ENCODE assay signal across 13 cellular contexts in the genomic region with DNA sequence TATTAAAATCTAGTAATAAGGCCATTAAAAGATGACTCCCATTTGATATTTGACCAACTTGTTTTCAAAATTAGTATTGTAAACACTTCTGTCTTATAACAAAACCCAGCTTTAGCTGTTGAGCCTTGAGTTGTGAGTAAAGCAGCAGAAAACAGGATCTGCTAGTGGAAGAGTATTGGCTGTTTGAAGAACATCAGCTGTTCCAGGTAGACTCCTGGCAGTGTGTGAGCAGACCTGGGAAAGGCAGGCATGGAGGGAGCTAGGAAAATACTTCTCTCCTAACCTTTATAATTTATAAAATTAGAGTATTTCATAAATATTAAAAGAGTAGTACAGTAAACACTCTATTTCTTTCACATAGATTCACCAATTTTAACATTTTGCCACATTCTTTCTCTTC. TPM values are rescaled to one million over a fixed set of nuclear protein-coding genes. Genes with fewer than 3 reads are reported as not detected.
DNase-seq lines count a peak whose midpoint lies in the region; ATAC-seq and TF ChIP-seq lines count a peak whose summit lies in the region.
"Had no signal": no experiment of that assay in that cellular context is flagged by ENCODE, and none has a peak within 500 bp of the region (broad histone marks: within the 10 kb centered on the region; RNA-seq: fewer than 3 reads in every experiment).

No MANE protein-coding gene starts in this region.

- POLR2A ChIA-PET in WTC11 (lab: Charles Lee) (no interaction called here), SK-N-SH (lab: Yijun Ruan, JAX) (interaction anchor here (1.4 kb wide), 1 partner anchor 29 kb away, joined by 5 read pairs; a partner anchor contains a TSS), GM10248 (lab: Yijun Ruan, JAX) (no interaction called here)

- DNase-seq in activated naive CD4-positive, alpha-beta T cell (lab: John Stamatoyannopoulos, UW), result no peak
- no peak for DNase-seq in WTC11 (ENCODE audit: low spot score)
- no peak for DNase-seq in memory B cell (ENCODE audit: low spot score in 2 of 2)
- no peak for DNase-seq in type B pancreatic cell (ENCODE audit: extremely low spot score, unreplicated experiment)
- no peak for DNase-seq in SK-N-SH
- DNase-seq in T1000 (lab: John Stamatoyannopoulos, UW), result no peak
- DNase-seq in GM10248 (ENCODE audit: extremely low spot score), result no peak
- DNase-seq: activated CD8-positive, alpha-beta memory T cell treated with anti-CD3 and anti-CD28 coated beads, Interleukin-2, amount 10 ng/mL, durations not matched to agents 7 days and 5 days; kidney; NCI-H1105 treated with DMSO at 0.1 percent for 48 hours; NK-92 treated with Interleukin-12 subunit alpha and Interleukin-12 subunit beta, amount 100 ng/mL, for 24 hours; SJCRH30 had no signal

- no peaks in the 10 kb centered on the region for H3F3A ChIP-seq in SK-N-SH (replicated peaks; ENCODE audit: insufficient read depth)

- peaks cover 0 to 1% of the 10 kb centered on the region in 2 experiments for H3K36me3 ChIP-seq in SK-N-SH (replicated peaks in 1 of 2; ENCODE audit: control insufficient read depth in 1 of 2, insufficient read depth in 2 of 2, low read length in 1 of 2)
- H3K36me3 ChIP-seq: SJCRH30 had no signal

- no peak for TF ChIP-seq CTCF in WTC11 (IDR thresholded peaks at IDR 0.05)
- TF ChIP-seq CTCF in type B pancreatic cell (conservative IDR thresholded peaks at IDR 0.05), result no peak
- no peak for TF ChIP-seq CTCF in SK-N-SH (IDR thresholded peaks at IDR 0.05)
- no peak for TF ChIP-seq CTCF in GM10248 (IDR thresholded peaks at IDR 0.05; ENCODE audit: control extremely low read depth, extremely low read depth, low read depth, missing control alignments)

- H4K20me1 ChIP-seq in SK-N-SH (ENCODE audit: insufficient read depth), result peaks cover 42% of the 10 kb centered on the region

- H3K79me2 ChIP-seq in SK-N-SH (ENCODE audit: insufficient read depth), result peaks cover 76% of the 10 kb centered on the region

- TF ChIP-seq EP300 in SK-N-SH (IDR thresholded peaks at IDR 0.05; ENCODE audit: borderline replicate concordance in 1 of 2, low read depth in 1 of 2, low read length in 1 of 2), result no peak

- no peak overlapping the region for H3K4me3 Mint-ChIP-seq in activated naive CD4-positive, alpha-beta T cell treated with anti-CD3 and anti-CD28 coated beads, Interleukin-2, amount 50 U/mL, for 24 hours
- no peak overlapping the region for H3K4me3 Mint-ChIP-seq in WTC11
- H3K4me3 Mint-ChIP-seq in memory B cell, result no peak overlapping the region
- H3K4me3 Mint-ChIP-seq in type B pancreatic cell, result no peak overlapping the region
- H3K4me3 Mint-ChIP-seq: activated CD8-positive, alpha-beta memory T cell treated with anti-CD3 and anti-CD28 coated beads, Interleukin-2, amount 10 ng/mL, durations not matched to agents 7 days and 5 days had no signal

- CTCF ChIA-PET in WTC11 (lab: Charles Lee), result no interaction called here
- CTCF ChIA-PET in SK-N-SH (lab: Yijun Ruan, JAX), result interaction anchor here (0.8 to 1.0 kb wide), 2 partner anchors 77 to 164 kb away, joined by 3 read pairs; no protein-coding TSS in a partner anchor
- CTCF ChIA-PET in GM10248 (lab: Yijun Ruan, JAX), result interaction anchor here (0.6 to 2.0 kb wide), 5 partner anchors 7 to 116 kb away, joined by 3 to 7 read pairs (median 5); no protein-coding TSS in a partner anchor

- peak overlapping the region in 1 of 2 experiments; percentile 91; a peak in 2 of 4 replicates for H3K27ac ChIP-seq in SK-N-SH (ENCODE audit: low read depth in 2 of 2, low read length in 1 of 2)
- H3K27ac ChIP-seq: SJCRH30 had no signal

- H2AFZ ChIP-seq in SK-N-SH (ENCODE audit: low read depth), result no peak overlapping the region

- H3K9me3 Mint-ChIP-seq in activated naive CD4-positive, alpha-beta T cell treated with anti-CD3 and anti-CD28 coated beads, Interleukin-2, amount 50 U/mL, for 24 hours, result no peaks in the 10 kb centered on the region
- peaks cover 13% of the 10 kb centered on the region for H3K9me3 Mint-ChIP-seq in WTC11
- no peaks in the 10 kb centered on the region for H3K9me3 Mint-ChIP-seq in memory B cell
- no peaks in the 10 kb centered on the region for H3K9me3 Mint-ChIP-seq in type B pancreatic cell

- H3K27me3 Mint-ChIP-seq in activated naive CD4-positive, alpha-beta T cell treated with anti-CD3 and anti-CD28 coated beads, Interleukin-2, amount 50 U/mL, for 24 hours, result no peaks in the 10 kb centered on the region
- H3K27me3 Mint-ChIP-seq in WTC11 (ENCODE audit: low read depth) (no peaks in the 10 kb centered on the region), memory B cell (no peaks in the 10 kb centered on the region), type B pancreatic cell (no peaks in the 10 kb centered on the region)
- H3K27me3 Mint-ChIP-seq: activated CD8-positive, alpha-beta memory T cell treated with anti-CD3 and anti-CD28 coated beads, Interleukin-2, amount 10 ng/mL, durations not matched to agents 7 days and 5 days had no signal

- H3K4me2 ChIP-seq in SK-N-SH, result no peak overlapping the region

- peaks cover 59% of the 10 kb centered on the region for H3K4me1 Mint-ChIP-seq in activated naive CD4-positive, alpha-beta T cell treated with anti-CD3 and anti-CD28 coated beads, Interleukin-2, amount 50 U/mL, for 24 hours
- peaks cover 26% of the 10 kb centered on the region for H3K4me1 Mint-ChIP-seq in WTC11
- peaks cover 25% of the 10 kb centered on the region for H3K4me1 Mint-ChIP-seq in memory B cell
- peaks cover 25% of the 10 kb centered on the region for H3K4me1 Mint-ChIP-seq in type B pancreatic cell (ENCODE audit: unreplicated experiment)

- H3K9ac ChIP-seq in SK-N-SH, result no peak overlapping the region

- no peak overlapping the region for H3K4me3 ChIP-seq in SK-N-SH (ENCODE audit: low read depth in 2 of 2, low read length in 1 of 2)
- H3K4me3 ChIP-seq: SJCRH30 had no signal

- no peaks in the 10 kb centered on the region for H3K9me2 ChIP-seq in SK-N-SH

- no peaks in the 10 kb centered on the region for H3K9me3 ChIP-seq in SK-N-SH
- H3K9me3 ChIP-seq: SJCRH30 had no signal

- H3K27me3 ChIP-seq in SK-N-SH (ENCODE audit: insufficient read depth), result no peaks in the 10 kb centered on the region
- H3K27me3 ChIP-seq: SJCRH30 had no signal

- TF ChIP-seq RAD21 in SK-N-SH (IDR thresholded peaks at IDR 0.05; ENCODE audit: low read length), result no peak

- peaks cover 12% of the 10 kb centered on the region for H3K36me3 Mint-ChIP-seq in activated naive CD4-positive, alpha-beta T cell treated with anti-CD3 and anti-CD28 coated beads, Interleukin-2, amount 50 U/mL, for 24 hours
- H3K36me3 Mint-ChIP-seq in WTC11 (peaks cover 8% of the 10 kb centered on the region; the same call in 1 of the 2 replicates), memory B cell (peaks cover 10% of the 10 kb centered on the region), type B pancreatic cell (peaks cover 15% of the 10 kb centered on the region)

- ATAC-seq in WTC11 (no peak), memory B cell (ENCODE audit: low read depth) (no peak)
- ATAC-seq: activated CD8-positive, alpha-beta memory T cell treated with anti-CD3 and anti-CD28 coated beads, Interleukin-2, amount 10 ng/mL, durations not matched to agents 7 days and 5 days had no signal

- peak overlapping the region; percentile 26 for H3K27ac Mint-ChIP-seq in activated naive CD4-positive, alpha-beta T cell treated with anti-CD3 and anti-CD28 coated beads, Interleukin-2, amount 50 U/mL, for 24 hours
- H3K27ac Mint-ChIP-seq in WTC11, result peak overlapping the region; percentile 82; the same call in 1 of the 2 replicates
- H3K27ac Mint-ChIP-seq in memory B cell, result peak overlapping the region; percentile 94
- H3K27ac Mint-ChIP-seq in type B pancreatic cell, result peak overlapping the region; percentile 2
- H3K27ac Mint-ChIP-seq: activated CD8-positive, alpha-beta memory T cell treated with anti-CD3 and anti-CD28 coated beads, Interleukin-2, amount 10 ng/mL, durations not matched to agents 7 days and 5 days had no signal

- peaks cover 16 to 21% of the 10 kb centered on the region in 2 experiments; a peak in 3 of 4 replicates for H3K4me1 ChIP-seq in SK-N-SH (ENCODE audit: control insufficient read depth in 1 of 2, insufficient read depth in 2 of 2, low read depth in 1 of 2, low read length in 1 of 2)
- H3K4me1 ChIP-seq: SJCRH30 had no signal

TF ChIP-seq in WTC11, 78 proteins besides CTCF, POLR2A, EP300 and RAD21 (continues in another document):
- TF ChIP-seq KAT7 (CRISPR knock-in tag; IDR thresholded peaks at IDR 0.05; ENCODE audit: borderline replicate concordance) (no peak), ZNF416 (CRISPR knock-in tag; IDR thresholded peaks at IDR 0.05) (no peak), CREM (CRISPR knock-in tag; IDR thresholded peaks at IDR 0.05) (no peak), FOXK1 (CRISPR knock-in tag; IDR thresholded peaks at IDR 0.05) (no peak)
- TF ChIP-seq, protein P1, sequence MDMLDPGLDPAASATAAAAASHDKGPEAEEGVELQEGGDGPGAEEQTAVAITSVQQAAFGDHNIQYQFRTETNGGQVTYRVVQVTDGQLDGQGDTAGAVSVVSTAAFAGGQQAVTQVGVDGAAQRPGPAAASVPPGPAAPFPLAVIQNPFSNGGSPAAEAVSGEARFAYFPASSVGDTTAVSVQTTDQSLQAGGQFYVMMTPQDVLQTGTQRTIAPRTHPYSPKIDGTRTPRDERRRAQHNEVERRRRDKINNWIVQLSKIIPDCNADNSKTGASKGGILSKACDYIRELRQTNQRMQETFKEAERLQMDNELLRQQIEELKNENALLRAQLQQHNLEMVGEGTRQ (CRISPR knock-in tag; IDR thresholded peaks at IDR 0.05), result no peak

TF ChIP-seq in SK-N-SH, 30 proteins besides CTCF, POLR2A, EP300 and RAD21:
- TF ChIP-seq GABPA (IDR thresholded peaks at IDR 0.05; ENCODE audit: low read depth) (no peak), SMC3 (IDR thresholded peaks at IDR 0.05; ENCODE audit: low read depth, low read length) (no peak), GATA2 (CRISPR knock-in tag; IDR thresholded peaks at IDR 0.05) (no peak), RFX5 (IDR thresholded peaks at IDR 0.05; ENCODE audit: low read length) (no peak), CHD2 (IDR thresholded peaks at IDR 0.05; ENCODE audit: low read length, partially characterized antibody) (no peak)

RNA-seq across cellular contexts. Expression of a gene that starts 29.0 kb away (rescaled TPM):
- 18.5 to 24.2 TPM (median 19.8 TPM) in 3 replicates for total RNA-seq in WTC11 (2021)
- 21.5 and 48.3 TPM in 2 replicates for total RNA-seq in type B pancreatic cell (ENCODE audit: low replicate concordance)
- 4.3 and 4.6 TPM in 2 replicates for polyA plus RNA-seq in SK-N-SH (2012; rRNA removed)
- polyA plus RNA-seq in SK-N-SH (2012; cell fraction: cytosol; rRNA removed), result 5.8 and 6.1 TPM in 2 replicates
- 11.5 and 13.6 TPM in 2 replicates for polyA plus RNA-seq in SK-N-SH (2012; cell fraction: nucleus; rRNA removed)

Comparison
In these comparisons a context has a peak if more than half of its experiments do, and no peak if none do; other contexts are left out.
1. H3K27ac Mint-ChIP-seq: peak in every context shown above with its lines; median percentile 94 in memory B cell; 82 in WTC11; 26 in activated naive CD4-positive, alpha-beta T cell treated with anti-CD3 and anti-CD28 coated beads, Interleukin-2, amount 50 U/mL, for 24 hours; 2 in type B pancreatic cell.